9 cellular contexts compared by ENCODE assay signal in genomic region chr11:71252782-71253730, GRCh38. TPM values are rescaled to one million over a fixed set of nuclear protein-coding genes. Genes with fewer than 3 reads are reported as not detected.
DNase-seq lines count a peak whose midpoint lies in the region; ATAC-seq and TF ChIP-seq lines count a peak whose summit lies in the region.
"Had no signal": no experiment of that assay in that cellular context is flagged by ENCODE, and none has a peak within 500 bp of the region (broad histone marks: within the 10 kb centered on the region; RNA-seq: fewer than 3 reads in every experiment).

No MANE protein-coding gene starts in this region.

- peaks cover 6% of the 10 kb centered on the region for H3K4me1 ChIP-seq in colonic mucosa

- DNase-seq in 8988T (peak; percentile 65), colonic mucosa (peak; percentile 62), mesenteric fat pad (ENCODE audit: low spot score) (peak; percentile 84), CD14-positive monocyte (ENCODE audit: low spot score) (no peak), NCI-H1694 (lab: John Stamatoyannopoulos, UW) (no peak)
- no peak for DNase-seq in activated CD4-positive, CD25-positive, alpha-beta regulatory T cell treated with anti-CD3 and anti-CD28 coated beads, Interleukin-2, amount 50 U/mL, for 72 hours
- no peak for DNase-seq in stimulated activated naive CD4-positive, alpha-beta T cell treated with Interleukin-2 at 50 U/mL for 16 hours (lab: John Stamatoyannopoulos, UW)
- DNase-seq: hippocampal formation had no signal

- H3K4me3 ChIP-seq in colonic mucosa: peak overlapping the region; percentile 66

- peaks cover 0 to 12% (median 8%) of the 10 kb centered on the region in 7 donors for H3K9me3 Mint-ChIP-seq in CD14-positive monocyte

- peak overlapping the region; percentile 24 to 46 for H3K9ac ChIP-seq in colonic mucosa (ENCODE audit: low read depth in 2 of 2, low read length in 2 of 2)

- ATAC-seq in HG03460 (IDR thresholded peaks at IDR 0.05; ENCODE audit: unreplicated experiment): peak; percentile 47

- intact Hi-C loops in colonic mucosa (cut with DNase I) (no loop called here), CD14-positive monocyte (cut with micrococcal nuclease) (no loop called here)

- no peaks in the 10 kb centered on the region for H3K9me3 ChIP-seq in colonic mucosa

- H3K36me3 ChIP-seq in colonic mucosa: no peaks in the 10 kb centered on the region

- peaks cover 0 to 2% of the 10 kb centered on the region in 2 donors for H3K36me3 Mint-ChIP-seq in CD14-positive monocyte

- peak overlapping the region; percentile 43 for H3K27ac ChIP-seq in colonic mucosa

- TF ChIP-seq CTCF in colonic mucosa (IDR thresholded peaks at IDR 0.05): no peak
- TF ChIP-seq CTCF in CD14-positive monocyte (IDR thresholded peaks at IDR 0.05): no peak

- H3K4me3 Mint-ChIP-seq in CD14-positive monocyte: peak overlapping the region in 1 of 2 donors; percentile 75

- H3K4me1 Mint-ChIP-seq in CD14-positive monocyte: no peaks in the 10 kb centered on the region

- peaks cover 8% of the 10 kb centered on the region for H3K27me3 ChIP-seq in colonic mucosa

- H3K27me3 Mint-ChIP-seq in CD14-positive monocyte (ENCODE audit: low read depth in 3 of 3): peaks cover 57 to 74% (median 69%) of the 10 kb centered on the region in 3 donors

- H3K27ac Mint-ChIP-seq in CD14-positive monocyte: peak overlapping the region in 1 of 7 donors; percentile 23

RNA-seq across cellular contexts. Expression of gene SHANK2, which starts 0.7 kb away (rescaled TPM):
- total RNA-seq in colonic mucosa: 10 to 100 TPM; 26.0 to 38.1 TPM
- total RNA-seq in mesenteric fat pad: 2.0 TPM
- not detected for polyA plus RNA-seq in CD14-positive monocyte

Comparison
In these comparisons a context has a peak if more than half of its experiments do, and no peak if none do; other contexts are left out.
1. DNase-seq: peak in 8988T (single experiment), colonic mucosa (single experiment) and mesenteric fat pad (single experiment); none in activated CD4-positive, CD25-positive, alpha-beta regulatory T cell treated with anti-CD3 and anti-CD28 coated beads, Interleukin-2, amount 50 U/mL, for 72 hours (single experiment), CD14-positive monocyte (single experiment), stimulated activated naive CD4-positive, alpha-beta T cell treated with Interleukin-2 at 50 U/mL for 16 hours (single experiment) and NCI-H1694 (single experiment).